Comparison of ENCODE assay signal across 1 cellular context in the genomic region with DNA sequence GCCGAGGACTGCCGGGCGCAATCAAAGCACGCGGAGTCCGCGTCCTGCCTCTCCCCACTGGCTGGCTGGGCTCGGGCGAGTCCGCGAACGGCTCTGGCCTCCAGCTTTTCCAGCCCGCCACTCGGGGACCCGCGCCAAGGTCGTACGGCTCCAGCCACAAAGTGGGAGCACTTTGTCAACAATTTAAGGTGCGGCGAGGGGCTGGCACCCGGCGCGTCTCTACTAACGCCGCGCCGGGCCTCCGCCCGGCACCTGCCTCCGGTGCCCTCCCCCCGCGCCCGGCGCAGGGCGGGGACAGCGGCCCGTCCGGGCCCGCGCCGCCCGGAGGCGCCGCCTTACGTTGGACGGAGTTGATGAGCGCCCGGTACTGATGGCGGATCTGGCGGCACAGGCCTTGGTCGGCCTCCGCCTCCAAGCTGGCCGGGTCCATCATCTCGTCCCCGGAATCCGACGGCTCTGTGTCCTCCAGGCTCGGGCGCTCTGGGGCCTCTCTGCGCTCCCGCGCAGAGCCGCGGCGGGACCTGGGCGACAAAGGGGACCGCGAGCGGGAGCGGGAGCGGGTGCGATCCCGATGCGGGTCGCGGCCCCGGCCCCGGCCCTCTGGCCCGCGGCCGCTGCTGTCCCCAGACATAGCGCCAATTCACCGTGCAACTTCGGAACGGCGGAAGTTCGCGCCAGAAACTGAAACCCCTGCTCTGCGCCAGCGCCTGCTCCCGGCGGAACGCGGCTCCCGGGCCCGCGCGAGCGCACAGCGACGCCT.
A peak's percentile ranks its signal among the peaks of the same experiment; 100 is the strongest.
TF ChIP-seq lines count a peak whose summit lies in the region.

A gene with protein sequence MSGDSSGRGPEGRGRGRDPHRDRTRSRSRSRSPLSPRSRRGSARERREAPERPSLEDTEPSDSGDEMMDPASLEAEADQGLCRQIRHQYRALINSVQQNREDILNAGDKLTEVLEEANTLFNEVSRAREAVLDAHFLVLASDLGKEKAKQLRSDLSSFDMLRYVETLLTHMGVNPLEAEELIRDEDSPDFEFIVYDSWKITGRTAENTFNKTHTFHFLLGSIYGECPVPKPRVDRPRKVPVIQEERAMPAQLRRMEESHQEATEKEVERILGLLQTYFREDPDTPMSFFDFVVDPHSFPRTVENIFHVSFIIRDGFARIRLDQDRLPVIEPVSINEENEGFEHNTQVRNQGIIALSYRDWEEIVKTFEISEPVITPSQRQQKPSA (minus strand): TSS at position 683 of the 760 bp plus-strand sequence. CDS start 52 bp downstream, at position 631.

TF ChIP-seq in H1, 55 proteins besides CTCF, POLR2A, EP300 and RAD21 (continued from another document):
- TF ChIP-seq SIX5 (IDR thresholded peaks at IDR 0.05; ENCODE audit: low read depth, low read length) (no peak), SP2 (IDR thresholded peaks at IDR 0.05; ENCODE audit: low read length) (peak; percentile 36; the same call in 1 of the 2 replicates), RNF2 (IDR thresholded peaks at IDR 0.05; ENCODE audit: borderline replicate concordance, low read depth, low read length, missing control alignments, poor library complexity, severe bottlenecking) (no peak), KDM4A (IDR thresholded peaks at IDR 0.05; ENCODE audit: low read depth, low read length, severe bottlenecking) (peak; percentile 71), E2F6 (IDR thresholded peaks at IDR 0.05) (peak; percentile 59; the same call in 1 of the 2 replicates), YY1 (IDR thresholded peaks at IDR 0.05; ENCODE audit: low read depth, low read length) (peak; percentile 66), MAX (IDR thresholded peaks at IDR 0.05) (peak; percentile 70), POLR2AphosphoS5 (IDR thresholded peaks at IDR 0.05; ENCODE audit: low read depth, low read length) (peak; percentile 71), RXRA (IDR thresholded peaks at IDR 0.05; ENCODE audit: insufficient read depth, low read depth, low read length) (no peak), ASH2L (IDR thresholded peaks at IDR 0.05; ENCODE audit: low read length) (peak; percentile 90), TBP (IDR thresholded peaks at IDR 0.05; ENCODE audit: low read depth, low read length) (peak; percentile 66; the same call in 1 of the 2 replicates), USF2 (IDR thresholded peaks at IDR 0.05; ENCODE audit: low read length) (no peak), TAF1 (IDR thresholded peaks at IDR 0.05; ENCODE audit: low read depth, low read length) (peak; percentile 89), MAFK (IDR thresholded peaks at IDR 0.05; ENCODE audit: low read depth, low read length) (no peak), PHF8 (conservative IDR thresholded peaks at IDR 0.05; ENCODE audit: low read depth, low read length) (peak; percentile 97), CTBP2 (IDR thresholded peaks at IDR 0.05; ENCODE audit: borderline replicate concordance, insufficient read depth, insufficient read length, low read length) (no peak), SP4 (IDR thresholded peaks at IDR 0.05; ENCODE audit: low read length) (no peak), RBBP5 (IDR thresholded peaks at IDR 0.05; ENCODE audit: borderline replicate concordance, low read depth, low read length) (peak; percentile 66; the same call in 1 of the 2 replicates), CBX5 (IDR thresholded peaks at IDR 0.05; ENCODE audit: low read depth, low read length) (no peak), GABPA (IDR thresholded peaks at IDR 0.05; ENCODE audit: borderline replicate concordance, insufficient read depth, low read length) (no peak), TCF12 (IDR thresholded peaks at IDR 0.05; ENCODE audit: low read depth, low read length) (no peak)
- TF ChIP-seq, protein P1, sequence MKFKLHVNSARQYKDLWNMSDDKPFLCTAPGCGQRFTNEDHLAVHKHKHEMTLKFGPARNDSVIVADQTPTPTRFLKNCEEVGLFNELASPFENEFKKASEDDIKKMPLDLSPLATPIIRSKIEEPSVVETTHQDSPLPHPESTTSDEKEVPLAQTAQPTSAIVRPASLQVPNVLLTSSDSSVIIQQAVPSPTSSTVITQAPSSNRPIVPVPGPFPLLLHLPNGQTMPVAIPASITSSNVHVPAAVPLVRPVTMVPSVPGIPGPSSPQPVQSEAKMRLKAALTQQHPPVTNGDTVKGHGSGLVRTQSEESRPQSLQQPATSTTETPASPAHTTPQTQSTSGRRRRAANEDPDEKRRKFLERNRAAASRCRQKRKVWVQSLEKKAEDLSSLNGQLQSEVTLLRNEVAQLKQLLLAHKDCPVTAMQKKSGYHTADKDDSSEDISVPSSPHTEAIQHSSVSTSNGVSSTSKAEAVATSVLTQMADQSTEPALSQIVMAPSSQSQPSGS (IDR thresholded peaks at IDR 0.05; ENCODE audit: low read length), result no peak
